Comparison of ENCODE assay signal across 1 cellular context in genomic region chr20:63694596-63695418, GRCh38.
TF ChIP-seq lines count a peak whose summit lies in the region.

No MANE protein-coding gene starts in this region.

TF ChIP-seq in K562, 482 proteins besides CTCF, POLR2A, EP300 and RAD21:
- peak; percentile 77 for TF ChIP-seq POLR2G (IDR thresholded peaks at IDR 0.05; ENCODE audit: low read depth, low read length)
- TF ChIP-seq RBFOX2 (IDR thresholded peaks at IDR 0.05; ENCODE audit: low read depth, low read length): peak; percentile 42
- 0 out of 2 replicates have a peak, but pooled peaks have one; percentile 47 for TF ChIP-seq RBM14 (IDR thresholded peaks at IDR 0.05; ENCODE audit: borderline replicate concordance, insufficient read depth, low read depth, low read length)
- TF ChIP-seq ZSCAN29 (IDR thresholded peaks at IDR 0.05): no peak
- peak; percentile 83; the same call in 1 of the 2 replicates for TF ChIP-seq HNRNPUL1 (IDR thresholded peaks at IDR 0.05; ENCODE audit: low read length)
- TF ChIP-seq HNRNPL (IDR thresholded peaks at IDR 0.05; ENCODE audit: low read depth, low read length): 0 out of 2 replicates have a peak, but pooled peaks have one; percentile 6
- no peak for TF ChIP-seq GABPB1 (CRISPR knock-in tag; IDR thresholded peaks at IDR 0.05)
- TF ChIP-seq FIP1L1 (IDR thresholded peaks at IDR 0.05; ENCODE audit: low read depth, low read length, poor library complexity, severe bottlenecking): peak; percentile 43
- no peak for TF ChIP-seq ZNF740 (CRISPR knock-in tag; IDR thresholded peaks at IDR 0.05)
- no peak for TF ChIP-seq ZNF740 (tag; IDR thresholded peaks at IDR 0.05)
